In genomic region chr2:77642339-77642738, GRCh38 we compare ENCODE assay signal across 32 cellular contexts.
"Had no signal": no experiment of that assay in that cellular context is flagged by ENCODE, and none has a peak within 500 bp of the region (broad histone marks: within the 10 kb centered on the region; RNA-seq: fewer than 3 reads in every experiment).

No MANE protein-coding gene starts in this region.

- DNase-seq: activated B cell treated with CpG ODN at 0.5 μM for 24 hours; activated CD4-positive, alpha-beta memory T cell treated with anti-CD3 and anti-CD28 coated beads for 36 hours; activated CD4-positive, alpha-beta T cell treated with anti-CD3 and anti-CD28 coated beads for 4 hours; activated CD4-positive, alpha-beta T cell treated with anti-CD3 and anti-CD28 coated beads, Interleukin-2, amount 50 U/mL, for 1 hour; activated CD4-positive, CD25-positive, alpha-beta regulatory T cell treated with anti-CD3 and anti-CD28 coated beads, Interleukin-2, amount 50 U/mL, for 72 hours; activated CD8-positive, alpha-beta memory T cell treated with anti-CD3 and anti-CD28 coated beads, Interleukin-2, amount 50 U/mL, for 4 hours; activated effector memory CD4-positive, alpha-beta T cell treated with Interleukin-2 at 50 U/mL for 16 hours; activated naive CD4-positive, alpha-beta T cell treated with anti-CD3 and anti-CD28 coated beads, Interleukin-2, amount 10 ng/mL, durations not matched to agents 7 days and 5 days; activated naive CD8-positive, alpha-beta T cell treated with anti-CD3 and anti-CD28 coated beads, Interleukin-2, amount 50 U/mL, for 24 hours; activated T-cell treated with anti-CD3 and anti-CD28 coated beads for 4 hours; activated T-cell treated with anti-CD3 and anti-CD28 coated beads, Interleukin-2, amount 50 U/mL, for 4 hours; amniotic stem cell; aorta; brain microvascular endothelial cell; central memory CD4-positive, alpha-beta T cell; IMR-90; Karpas-422; KBM-7; NCI-H146; NCI-H187; NCI-H2171; NCI-H446 treated with DMSO at 0.1 percent for 48 hours; NCI-H524; PC-9; SW 1271; T-helper 1 cell; T-helper 2 cell; T-helper 9 cell had no signal

- ATAC-seq: activated naive CD8-positive, alpha-beta T cell treated with anti-CD3 and anti-CD28 coated beads, Interleukin-2, amount 50 U/mL, for 24 hours; activated T-cell treated with anti-CD3 and anti-CD28 coated beads, Interleukin-2, amount 50 U/mL, for 4 hours; Right ventricle myocardium inferior had no signal

- FAIRE-seq: RCC 7860 had no signal

- H3K27me3 ChIP-seq: brain microvascular endothelial cell had no signal

- H3K27ac ChIP-seq: brain microvascular endothelial cell, PC-9, RWPE1, VCaP had no signal

- H3K4me3 ChIP-seq: PC-9 had no signal

- H3K36me3 ChIP-seq: brain microvascular endothelial cell had no signal
